14 cellular contexts compared by ENCODE assay signal in genomic region chr2:173288561-173288960, GRCh38.
A peak's percentile ranks its signal among the peaks of the same experiment; 100 is the strongest.
DNase-seq lines count a peak whose midpoint lies in the region; TF ChIP-seq lines count a peak whose summit lies in the region.
"Had no signal": no experiment of that assay in that cellular context is flagged by ENCODE, and none has a peak within 500 bp of the region (broad histone marks: within the 10 kb centered on the region; RNA-seq: fewer than 3 reads in every experiment).

No MANE protein-coding gene starts in this region.

- H3K4me2 ChIP-seq in GM23248 (ENCODE audit: unreplicated experiment) (peak overlapping the region; percentile 18), mesenchymal stem cell (ENCODE audit: low read length, poor library complexity, severe bottlenecking) (no peak overlapping the region), OCI-LY7 (ENCODE audit: low read length) (no peak overlapping the region)
- H3K4me2 ChIP-seq: PC-9 had no signal

- H3K4me1 Mint-ChIP-seq in activated T-helper 2 cell treated with anti-CD3 and anti-CD28 coated beads, Interferon-gamma antibody, Interleukin-2, Interleukin-4, amounts not matched to agents 10 μg/mL and 5 μg/mL and 100 μg/mL, durations not matched to agents 14 hours and 24 hours and 36 hours (ENCODE audit: low read depth), result peaks cover 19% of the 10 kb centered on the region

- H3K36me3 ChIP-seq in GM23248 (ENCODE audit: low read depth), result no peaks in the 10 kb centered on the region
- H3K36me3 ChIP-seq in mesenchymal stem cell (ENCODE audit: control insufficient read depth in 1 of 2, insufficient read depth in 2 of 2, low read depth in 1 of 2, low read length in 2 of 2), result no peaks in the 10 kb centered on the region
- no peaks in the 10 kb centered on the region for H3K36me3 ChIP-seq in Peyer's patch
- no peaks in the 10 kb centered on the region for H3K36me3 ChIP-seq in OCI-LY7 (ENCODE audit: insufficient read depth, low read length)
- H3K36me3 ChIP-seq: left ventricle myocardium inferior, neutrophil had no signal

- CTCF ChIA-PET in OCI-LY7 (lab: Charles Lee; ENCODE audit: unreplicated experiment), result no interaction called here
- CTCF ChIA-PET in HEK293T (lab: Yijun Ruan, JAX), result no interaction called here

- DNase-seq in AG08396 (ENCODE audit: low spot score) (peak; percentile 55), GM23248 (peak; percentile 82), mesenchymal stem cell (peak; percentile 12), HuH-7 (ENCODE audit: low spot score) (no peak), Peyer's patch (no peak), OCI-LY7 (ENCODE audit: low spot score) (no peak), HEK293T (ENCODE audit: extremely low spot score) (no peak)
- DNase-seq in activated T-helper 2 cell treated with anti-CD3 and anti-CD28 coated beads, Interferon-gamma antibody, Interleukin-2, Interleukin-4, amounts not matched to agents 10 μg/mL and 5 μg/mL and 100 μg/mL, durations not matched to agents 14 hours and 24 hours and 36 hours (ENCODE audit: low spot score), result no peak
- DNase-seq: dermis blood vessel endothelial cell, left ventricle myocardium inferior, NCI-H345, PC-9, T-helper 9 cell had no signal

- in situ Hi-C loops in GM23248 (cut with MboI), result no loop called here

- H3K9me3 Mint-ChIP-seq in activated T-helper 2 cell treated with anti-CD3 and anti-CD28 coated beads, Interferon-gamma antibody, Interleukin-2, Interleukin-4, amounts not matched to agents 10 μg/mL and 5 μg/mL and 100 μg/mL, durations not matched to agents 14 hours and 24 hours and 36 hours, result peaks cover 3% of the 10 kb centered on the region

- no peak overlapping the region for H3K4ac ChIP-seq in mesenchymal stem cell (ENCODE audit: low read depth in 1 of 2, low read length in 2 of 2)

- no peak overlapping the region for H2BK15ac ChIP-seq in mesenchymal stem cell (ENCODE audit: low read depth, poor library complexity, severe bottlenecking)

- no peak overlapping the region for H4K8ac ChIP-seq in mesenchymal stem cell (ENCODE audit: low read length)

- H3K27ac ChIP-seq in GM23248 (peak overlapping the region; percentile 25), mesenchymal stem cell (ENCODE audit: low read length, poor library complexity, severe bottlenecking) (no peak overlapping the region), Peyer's patch (no peak overlapping the region), OCI-LY7 (ENCODE audit: low read depth, low read length, poor library complexity, severe bottlenecking) (no peak overlapping the region)
- H3K27ac ChIP-seq: left ventricle myocardium inferior, neutrophil, PC-9 had no signal

- H2BK5ac ChIP-seq in mesenchymal stem cell (ENCODE audit: low read depth, low read length, poor library complexity, severe bottlenecking), result no peak overlapping the region

- no peak overlapping the region for H3K18ac ChIP-seq in mesenchymal stem cell (ENCODE audit: low read depth in 1 of 2, low read length in 2 of 2)

- H3K9ac ChIP-seq in GM23248 (no peak overlapping the region), mesenchymal stem cell (ENCODE audit: low read length) (no peak overlapping the region)

- no peak overlapping the region for H2BK120ac ChIP-seq in mesenchymal stem cell (ENCODE audit: low read depth, low read length)

- no TSS peak for BruUV-seq in OCI-LY7 (replicated peaks; lab: Mats Ljungman, UMichigan)

- no peak overlapping the region for H3K14ac ChIP-seq in mesenchymal stem cell (ENCODE audit: low read length in 2 of 2)

- H2AFZ ChIP-seq in GM23248, result no peak overlapping the region
- H2AFZ ChIP-seq in mesenchymal stem cell (ENCODE audit: low read depth, low read length), result no peak overlapping the region
- H2AFZ ChIP-seq in OCI-LY7 (ENCODE audit: low read length), result no peak overlapping the region
- H2AFZ ChIP-seq: PC-9 had no signal

- no peak overlapping the region for H2AK5ac ChIP-seq in mesenchymal stem cell (ENCODE audit: low read length, severe bottlenecking)

- H3K27me3 Mint-ChIP-seq in activated T-helper 2 cell treated with anti-CD3 and anti-CD28 coated beads, Interferon-gamma antibody, Interleukin-2, Interleukin-4, amounts not matched to agents 10 μg/mL and 5 μg/mL and 100 μg/mL, durations not matched to agents 14 hours and 24 hours and 36 hours (ENCODE audit: low read depth), result peaks cover 2% of the 10 kb centered on the region

- peak overlapping the region; percentile 67 for H3K27ac Mint-ChIP-seq in activated T-helper 2 cell treated with anti-CD3 and anti-CD28 coated beads, Interferon-gamma antibody, Interleukin-2, Interleukin-4, amounts not matched to agents 10 μg/mL and 5 μg/mL and 100 μg/mL, durations not matched to agents 14 hours and 24 hours and 36 hours

- H3K4me3 ChIP-seq in GM23248 (no peak overlapping the region), mesenchymal stem cell (ENCODE audit: insufficient read depth in 1 of 2, low read depth in 1 of 2, low read length in 2 of 2) (no peak overlapping the region), Peyer's patch (no peak overlapping the region), OCI-LY7 (ENCODE audit: low read depth, low read length, poor library complexity, severe bottlenecking) (no peak overlapping the region)
- H3K4me3 ChIP-seq: left ventricle myocardium inferior, PC-9 had no signal

- H3K9me3 ChIP-seq in GM23248 (ENCODE audit: low read depth) (no peaks in the 10 kb centered on the region), mesenchymal stem cell (ENCODE audit: control insufficient read depth, low read length) (peaks cover 11% of the 10 kb centered on the region), Peyer's patch (no peaks in the 10 kb centered on the region), OCI-LY7 (ENCODE audit: low read length) (no peaks in the 10 kb centered on the region)
- H3K9me3 ChIP-seq: left ventricle myocardium inferior, neutrophil had no signal

- H3K79me1 ChIP-seq in mesenchymal stem cell (replicated peaks; ENCODE audit: low read length, poor library complexity, severe bottlenecking), result no peaks in the 10 kb centered on the region

- no peaks in the 10 kb centered on the region for H3F3A ChIP-seq in GM23248 (ENCODE audit: insufficient read depth)

- H4K91ac ChIP-seq in mesenchymal stem cell (ENCODE audit: low read length), result no peak overlapping the region

- 21 to 28% methylated on average over 3 of the region's 3 CpGs for WGBS in GM23248 (ENCODE audit: low coverage in 1 of 2, low lambda C conversion rate in 2 of 2, missing lambda C conversion rate in 2 of 2), 2 experiments
- 77% methylated on average over 3 of the region's 3 CpGs for WGBS in mesenchymal stem cell

- no peak overlapping the region for H3K4me3 Mint-ChIP-seq in activated T-helper 2 cell treated with anti-CD3 and anti-CD28 coated beads, Interferon-gamma antibody, Interleukin-2, Interleukin-4, amounts not matched to agents 10 μg/mL and 5 μg/mL and 100 μg/mL, durations not matched to agents 14 hours and 24 hours and 36 hours (ENCODE audit: low read depth)

- no peaks in the 10 kb centered on the region for H3K9me2 ChIP-seq in GM23248 (ENCODE audit: insufficient read depth)
- no peaks in the 10 kb centered on the region for H3K9me2 ChIP-seq in OCI-LY7 (ENCODE audit: insufficient read depth, low read length)

- TF ChIP-seq CTCF in Peyer's patch (IDR thresholded peaks at IDR 0.05) (no peak), OCI-LY7 (conservative IDR thresholded peaks at IDR 0.05; ENCODE audit: low read length) (no peak)

- no peak overlapping the region for H2BK12ac ChIP-seq in mesenchymal stem cell (ENCODE audit: low read length in 2 of 2)

- no peaks in the 10 kb centered on the region for H4K20me1 ChIP-seq in GM23248 (ENCODE audit: insufficient read depth)
- H4K20me1 ChIP-seq in OCI-LY7 (ENCODE audit: insufficient read depth, low read length), result no peaks in the 10 kb centered on the region

- H3K4me1 ChIP-seq in GM23248 (ENCODE audit: insufficient read depth) (peaks cover 7% of the 10 kb centered on the region), mesenchymal stem cell (ENCODE audit: control insufficient read depth, insufficient read depth, low read depth, low read length) (no peaks in the 10 kb centered on the region), Peyer's patch (no peaks in the 10 kb centered on the region), OCI-LY7 (ENCODE audit: insufficient read depth, low read length, poor library complexity, severe bottlenecking) (no peaks in the 10 kb centered on the region)
- H3K4me1 ChIP-seq: left ventricle myocardium inferior had no signal

- no peaks in the 10 kb centered on the region for H3K27me3 ChIP-seq in GM23248 (replicated peaks; ENCODE audit: insufficient read depth)
- H3K27me3 ChIP-seq in mesenchymal stem cell (ENCODE audit: control insufficient read depth in 1 of 2, insufficient read depth in 1 of 2, low read length in 2 of 2), result no peaks in the 10 kb centered on the region
- no peaks in the 10 kb centered on the region for H3K27me3 ChIP-seq in Peyer's patch

- POLR2A ChIA-PET in OCI-LY7 (lab: Charles Lee), result interaction anchor here (0.6 to 0.7 kb wide), 2 partner anchors 831 to 1446 kb away, joined by 4 to 5 read pairs; no protein-coding TSS in a partner anchor
- POLR2A ChIA-PET in HEK293T (lab: Yijun Ruan, JAX), result no interaction called here

- H3K79me2 ChIP-seq in GM23248 (ENCODE audit: insufficient read depth) (no peaks in the 10 kb centered on the region), OCI-LY7 (ENCODE audit: insufficient read depth, low read depth, low read length) (no peaks in the 10 kb centered on the region)

- H3K36me3 Mint-ChIP-seq in activated T-helper 2 cell treated with anti-CD3 and anti-CD28 coated beads, Interferon-gamma antibody, Interleukin-2, Interleukin-4, amounts not matched to agents 10 μg/mL and 5 μg/mL and 100 μg/mL, durations not matched to agents 14 hours and 24 hours and 36 hours (ENCODE audit: low read depth), result no peaks in the 10 kb centered on the region

- intact Hi-C loops in activated T-helper 2 cell treated with anti-CD3 and anti-CD28 coated beads, Interferon-gamma antibody, Interleukin-2, Interleukin-4, amounts not matched to agents 10 μg/mL and 5 μg/mL and 100 μg/mL, durations not matched to agents 14 hours and 24 hours and 36 hours (cut with micrococcal nuclease), result loop anchor here (1.0 to 5.0 kb wide), 3 partner anchors 66 to 156 kb away; partner anchors contain the start of gene CDCA7
- intact Hi-C loops in OCI-LY7 (cut with micrococcal nuclease; ENCODE audit: unreplicated experiment), result loop anchor here (5.0 kb wide), 1 partner anchor 64 kb away; the partner anchor contains the start of gene CDCA7

- no peak overlapping the region for H3K23ac ChIP-seq in mesenchymal stem cell (ENCODE audit: low read length in 2 of 2)

- TF ChIP-seq POLR2A in Peyer's patch (IDR thresholded peaks at IDR 0.05), result no peak

TF ChIP-seq in HEK293T, 16 proteins besides CTCF, POLR2A, EP300 and RAD21 (continues in another document):
- TF ChIP-seq TARDBP (IDR thresholded peaks at IDR 0.05) (no peak), LEF1 (IDR thresholded peaks at IDR 0.05; ENCODE audit: borderline replicate concordance) (no peak), L3MBTL2 (conservative IDR thresholded peaks at IDR 0.05) (no peak), ELF4 (IDR thresholded peaks at IDR 0.05) (no peak), SUZ12 (IDR thresholded peaks at IDR 0.05) (no peak), BHLHE40 (IDR thresholded peaks at IDR 0.05; ENCODE audit: borderline replicate concordance) (no peak), HDGF (IDR thresholded peaks at IDR 0.05; ENCODE audit: borderline replicate concordance) (no peak), ARNT (IDR thresholded peaks at IDR 0.05) (no peak), NFRKB (IDR thresholded peaks at IDR 0.05) (no peak)

Comparison
In these comparisons a context has a peak if more than half of its experiments do, and no peak if none do; other contexts are left out.
1. DNase-seq: peak in AG08396 (single experiment), GM23248 (single experiment) and mesenchymal stem cell (single experiment); none in activated T-helper 2 cell treated with anti-CD3 and anti-CD28 coated beads, Interferon-gamma antibody, Interleukin-2, Interleukin-4, amounts not matched to agents 10 μg/mL and 5 μg/mL and 100 μg/mL, durations not matched to agents 14 hours and 24 hours and 36 hours (single experiment), HuH-7 (single experiment), Peyer's patch (0 of 3), OCI-LY7 (single experiment) and HEK293T (single experiment).